ENCODE assay signal across 14 cellular contexts in the genomic region with DNA sequence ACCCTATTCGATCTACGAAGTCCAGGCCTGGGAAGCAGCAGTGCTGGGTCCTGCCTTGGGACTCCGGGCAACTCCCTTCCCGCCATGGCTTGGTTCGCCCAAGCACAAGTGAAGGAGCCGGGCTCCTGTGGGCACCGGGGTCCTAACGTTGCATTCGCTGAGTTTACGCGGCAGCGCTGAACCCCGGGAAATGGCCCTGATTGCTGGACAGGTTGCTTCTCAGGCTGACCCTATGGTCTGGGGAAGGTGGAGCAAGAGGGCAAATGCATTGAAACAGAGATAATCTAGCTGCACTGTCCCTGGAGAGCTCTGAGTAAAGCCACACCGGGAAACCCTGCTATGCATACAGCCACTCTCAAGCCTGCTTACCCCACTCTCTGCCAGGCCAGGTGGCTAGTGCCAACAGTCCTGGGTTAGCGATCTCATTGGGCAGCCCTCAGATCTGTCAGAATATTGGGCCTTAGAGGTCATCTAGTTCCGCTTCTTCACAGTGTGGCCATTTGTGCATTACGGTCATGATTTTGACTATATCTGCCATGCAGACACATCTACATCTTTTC. TPM values are rescaled to one million over a fixed set of nuclear protein-coding genes. Genes with fewer than 3 reads are reported as not detected.
DNase-seq lines count a peak whose midpoint lies in the region; ATAC-seq lines count a peak whose summit lies in the region.
"Had no signal": no experiment of that assay in that cellular context is flagged by ENCODE, and none has a peak within 500 bp of the region (broad histone marks: within the 10 kb centered on the region; RNA-seq: fewer than 3 reads in every experiment).

No MANE protein-coding gene starts in this region.

- no peak for DNase-seq in activated T-cell treated with anti-CD3 and anti-CD28 coated beads, Interleukin-2, amount 50 U/mL, for 72 hours
- DNase-seq in activated T-cell treated with anti-CD3 and anti-CD28 coated beads, Interleukin-2, amount 50 U/mL, for 4 hours, result no peak
- DNase-seq in activated CD8-positive, alpha-beta T cell treated with anti-CD3 and anti-CD28 coated beads, Interleukin-2, amount 10 ng/mL, durations not matched to agents 7 days and 5 days, result no peak
- no peak for DNase-seq in T-helper 2 cell treated with Interferon-gamma antibody and Interleukin-4, amounts not matched to agents 5 μg/mL and 100 μg/mL, for 36 hours (ENCODE audit: low spot score)
- DNase-seq: effector CD8-positive, alpha-beta T cell; left lung; NCI-H524 had no signal

- peaks cover 4 to 18% of the 10 kb centered on the region in 2 donors for H3K36me3 Mint-ChIP-seq in activated T-cell treated with anti-CD3 and anti-CD28 coated beads, Interleukin-2, amount 50 U/mL, for 72 hours (ENCODE audit: insufficient read depth in 2 of 2)
- peaks cover 20% of the 10 kb centered on the region for H3K36me3 Mint-ChIP-seq in activated T-cell treated with anti-CD3 and anti-CD28 coated beads, Interleukin-2, amount 50 U/mL, for 4 hours (ENCODE audit: insufficient read depth)
- H3K36me3 Mint-ChIP-seq in activated CD8-positive, alpha-beta T cell treated with anti-CD3 and anti-CD28 coated beads, Interleukin-2, amount 10 ng/mL, durations not matched to agents 7 days and 5 days (ENCODE audit: low read depth), result peaks cover 69% of the 10 kb centered on the region
- H3K36me3 Mint-ChIP-seq in stimulated activated memory B cell treated with anti-CD40 and anti-IgM and Interleukin-4, amounts not matched to agents 10 μg/mL and 1 μg/mL and 100 μg/mL, for 72 hours, result peaks cover 44% of the 10 kb centered on the region
- H3K36me3 Mint-ChIP-seq in T-helper 2 cell treated with Interferon-gamma antibody and Interleukin-4, amounts not matched to agents 5 μg/mL and 100 μg/mL, for 36 hours (ENCODE audit: low read depth), result peaks cover 56% of the 10 kb centered on the region
- H3K36me3 Mint-ChIP-seq: neural progenitor cell had no signal

- peaks cover 70% of the 10 kb centered on the region for H3K4me1 Mint-ChIP-seq in activated T-cell treated with anti-CD3 and anti-CD28 coated beads, Interleukin-2, amount 50 U/mL, for 72 hours (ENCODE audit: low read depth)
- H3K4me1 Mint-ChIP-seq in activated T-cell treated with anti-CD3 and anti-CD28 coated beads, Interleukin-2, amount 50 U/mL, for 4 hours (ENCODE audit: low read depth), result peaks cover 71% of the 10 kb centered on the region
- peaks cover 85% of the 10 kb centered on the region for H3K4me1 Mint-ChIP-seq in activated CD8-positive, alpha-beta T cell treated with anti-CD3 and anti-CD28 coated beads, Interleukin-2, amount 10 ng/mL, durations not matched to agents 7 days and 5 days (ENCODE audit: low read depth)
- peaks cover 100% of the 10 kb centered on the region for H3K4me1 Mint-ChIP-seq in stimulated activated memory B cell treated with anti-CD40 and anti-IgM and Interleukin-4, amounts not matched to agents 10 μg/mL and 1 μg/mL and 100 μg/mL, for 72 hours
- H3K4me1 Mint-ChIP-seq in T-helper 2 cell treated with Interferon-gamma antibody and Interleukin-4, amounts not matched to agents 5 μg/mL and 100 μg/mL, for 36 hours (ENCODE audit: low read depth), result peaks cover 43% of the 10 kb centered on the region

- ATAC-seq in activated T-cell treated with anti-CD3 and anti-CD28 coated beads, Interleukin-2, amount 50 U/mL, for 72 hours (replicated peaks in 1 of 2), result no peak
- no peak for ATAC-seq in activated T-cell treated with anti-CD3 and anti-CD28 coated beads, Interleukin-2, amount 50 U/mL, for 4 hours
- ATAC-seq in GM21737 (IDR thresholded peaks at IDR 0.05; ENCODE audit: unreplicated experiment), result peak; percentile 45
- no peak for ATAC-seq in activated CD8-positive, alpha-beta T cell treated with anti-CD3 and anti-CD28 coated beads, Interleukin-2, amount 10 ng/mL, durations not matched to agents 7 days and 5 days
- peak; percentile 49 for ATAC-seq in stimulated activated memory B cell treated with anti-CD40 and anti-IgM and Interleukin-4, amounts not matched to agents 10 μg/mL and 1 μg/mL and 100 μg/mL, for 72 hours
- ATAC-seq in esophagus mucosa, result no peak
- no peak for ATAC-seq in GM21390 (IDR thresholded peaks at IDR 0.05; ENCODE audit: unreplicated experiment)
- ATAC-seq: heart left ventricle, left lung, Right ventricle myocardium inferior had no signal

- peak overlapping the region; percentile 11 to 85 for H3K4me3 Mint-ChIP-seq in activated T-cell treated with anti-CD3 and anti-CD28 coated beads, Interleukin-2, amount 50 U/mL, for 72 hours
- no peak overlapping the region for H3K4me3 Mint-ChIP-seq in activated T-cell treated with anti-CD3 and anti-CD28 coated beads, Interleukin-2, amount 50 U/mL, for 4 hours
- no peak overlapping the region for H3K4me3 Mint-ChIP-seq in activated CD8-positive, alpha-beta T cell treated with anti-CD3 and anti-CD28 coated beads, Interleukin-2, amount 10 ng/mL, durations not matched to agents 7 days and 5 days
- H3K4me3 Mint-ChIP-seq in stimulated activated memory B cell treated with anti-CD40 and anti-IgM and Interleukin-4, amounts not matched to agents 10 μg/mL and 1 μg/mL and 100 μg/mL, for 72 hours, result peak overlapping the region; percentile 5
- no peak overlapping the region for H3K4me3 Mint-ChIP-seq in T-helper 2 cell treated with Interferon-gamma antibody and Interleukin-4, amounts not matched to agents 5 μg/mL and 100 μg/mL, for 36 hours
- H3K4me3 Mint-ChIP-seq: neural progenitor cell had no signal

- no peaks in the 10 kb centered on the region for H3K27me3 Mint-ChIP-seq in activated T-cell treated with anti-CD3 and anti-CD28 coated beads, Interleukin-2, amount 50 U/mL, for 72 hours (ENCODE audit: low read depth)
- no peaks in the 10 kb centered on the region for H3K27me3 Mint-ChIP-seq in activated T-cell treated with anti-CD3 and anti-CD28 coated beads, Interleukin-2, amount 50 U/mL, for 4 hours (ENCODE audit: low read depth)
- no peaks in the 10 kb centered on the region for H3K27me3 Mint-ChIP-seq in activated CD8-positive, alpha-beta T cell treated with anti-CD3 and anti-CD28 coated beads, Interleukin-2, amount 10 ng/mL, durations not matched to agents 7 days and 5 days (ENCODE audit: low read depth)
- no peaks in the 10 kb centered on the region for H3K27me3 Mint-ChIP-seq in stimulated activated memory B cell treated with anti-CD40 and anti-IgM and Interleukin-4, amounts not matched to agents 10 μg/mL and 1 μg/mL and 100 μg/mL, for 72 hours
- H3K27me3 Mint-ChIP-seq in T-helper 2 cell treated with Interferon-gamma antibody and Interleukin-4, amounts not matched to agents 5 μg/mL and 100 μg/mL, for 36 hours (ENCODE audit: low read depth), result no peaks in the 10 kb centered on the region

- POLR2A ChIA-PET in activated CD8-positive, alpha-beta T cell treated with anti-CD3 and anti-CD28 coated beads, Interleukin-2, amount 10 ng/mL, durations not matched to agents 7 days and 5 days (lab: Charles Lee), result interaction anchor here (0.6 to 4.3 kb wide), 7 partner anchors 9 to 494 kb away, joined by 3 to 23 read pairs (median 4); no protein-coding TSS in a partner anchor

- H3K9me3 Mint-ChIP-seq in activated T-cell treated with anti-CD3 and anti-CD28 coated beads, Interleukin-2, amount 50 U/mL, for 72 hours, result no peaks in the 10 kb centered on the region
- H3K9me3 Mint-ChIP-seq in activated T-cell treated with anti-CD3 and anti-CD28 coated beads, Interleukin-2, amount 50 U/mL, for 4 hours, result no peaks in the 10 kb centered on the region
- no peaks in the 10 kb centered on the region for H3K9me3 Mint-ChIP-seq in activated CD8-positive, alpha-beta T cell treated with anti-CD3 and anti-CD28 coated beads, Interleukin-2, amount 10 ng/mL, durations not matched to agents 7 days and 5 days (ENCODE audit: insufficient read depth)
- no peaks in the 10 kb centered on the region for H3K9me3 Mint-ChIP-seq in stimulated activated memory B cell treated with anti-CD40 and anti-IgM and Interleukin-4, amounts not matched to agents 10 μg/mL and 1 μg/mL and 100 μg/mL, for 72 hours
- H3K9me3 Mint-ChIP-seq in T-helper 2 cell treated with Interferon-gamma antibody and Interleukin-4, amounts not matched to agents 5 μg/mL and 100 μg/mL, for 36 hours, result no peaks in the 10 kb centered on the region
- H3K9me3 Mint-ChIP-seq: neural progenitor cell had no signal

- CTCF ChIA-PET in activated CD8-positive, alpha-beta T cell treated with anti-CD3 and anti-CD28 coated beads, Interleukin-2, amount 10 ng/mL, durations not matched to agents 7 days and 5 days (lab: Charles Lee), result interaction anchor here (1.0 to 17.6 kb wide), 7 partner anchors 9 to 78 kb away, joined by 3 to 199 read pairs (median 6); a partner anchor contains a TSS

- no peak overlapping the region for H3K27ac Mint-ChIP-seq in activated T-cell treated with anti-CD3 and anti-CD28 coated beads, Interleukin-2, amount 50 U/mL, for 72 hours
- H3K27ac Mint-ChIP-seq in activated CD8-positive, alpha-beta T cell treated with anti-CD3 and anti-CD28 coated beads, Interleukin-2, amount 10 ng/mL, durations not matched to agents 7 days and 5 days, result peak overlapping the region; percentile 46
- peak overlapping the region; percentile 96 for H3K27ac Mint-ChIP-seq in stimulated activated memory B cell treated with anti-CD40 and anti-IgM and Interleukin-4, amounts not matched to agents 10 μg/mL and 1 μg/mL and 100 μg/mL, for 72 hours
- no peak overlapping the region for H3K27ac Mint-ChIP-seq in T-helper 2 cell treated with Interferon-gamma antibody and Interleukin-4, amounts not matched to agents 5 μg/mL and 100 μg/mL, for 36 hours
- H3K27ac Mint-ChIP-seq: neural progenitor cell had no signal

RNA-seq across cellular contexts. Expression of a gene that starts 11.3 kb away (rescaled TPM):
- total RNA-seq in activated T-cell treated with anti-CD3 and anti-CD28 coated beads, Interleukin-2, amount 50 U/mL, for 72 hours, result 10 to 100 TPM; 59.9 to 66.2 TPM
- total RNA-seq in activated T-cell treated with anti-CD3 and anti-CD28 coated beads, Interleukin-2, amount 50 U/mL, for 4 hours, result 10 to 100 TPM; 11.5 to 15.0 (median 12.9) TPM
- 10 to 100 TPM; 91.5 TPM for total RNA-seq in activated CD8-positive, alpha-beta T cell treated with anti-CD3 and anti-CD28 coated beads, Interleukin-2, amount 10 ng/mL, durations not matched to agents 7 days and 5 days
- 1.9 TPM for total RNA-seq in esophagus mucosa

RNA-seq across cellular contexts. Expression of a gene that starts 29.7 kb away (rescaled TPM):
- 10 to 100 TPM; 23.1 to 26.3 TPM for total RNA-seq in activated T-cell treated with anti-CD3 and anti-CD28 coated beads, Interleukin-2, amount 50 U/mL, for 72 hours
- total RNA-seq in activated T-cell treated with anti-CD3 and anti-CD28 coated beads, Interleukin-2, amount 50 U/mL, for 4 hours, result 10 to 100 TPM; 37.3 to 45.1 (median 40.7) TPM
- total RNA-seq in activated CD8-positive, alpha-beta T cell treated with anti-CD3 and anti-CD28 coated beads, Interleukin-2, amount 10 ng/mL, durations not matched to agents 7 days and 5 days, result 10 to 100 TPM; 52.8 to 54.6 TPM
- 27.8 TPM for total RNA-seq in esophagus mucosa

Comparison
In these comparisons a context has a peak if more than half of its experiments do, and no peak if none do; other contexts are left out.
1. H3K4me3 Mint-ChIP-seq: peak in activated T-cell treated with anti-CD3 and anti-CD28 coated beads, Interleukin-2, amount 50 U/mL, for 72 hours (2 of 2) and stimulated activated memory B cell treated with anti-CD40 and anti-IgM and Interleukin-4, amounts not matched to agents 10 μg/mL and 1 μg/mL and 100 μg/mL, for 72 hours (single experiment); none in activated T-cell treated with anti-CD3 and anti-CD28 coated beads, Interleukin-2, amount 50 U/mL, for 4 hours (single experiment), activated CD8-positive, alpha-beta T cell treated with anti-CD3 and anti-CD28 coated beads, Interleukin-2, amount 10 ng/mL, durations not matched to agents 7 days and 5 days (single experiment) and T-helper 2 cell treated with Interferon-gamma antibody and Interleukin-4, amounts not matched to agents 5 μg/mL and 100 μg/mL, for 36 hours (single experiment).
2. ATAC-seq: peak in GM21737 (single experiment) and stimulated activated memory B cell treated with anti-CD40 and anti-IgM and Interleukin-4, amounts not matched to agents 10 μg/mL and 1 μg/mL and 100 μg/mL, for 72 hours (single experiment); none in activated T-cell treated with anti-CD3 and anti-CD28 coated beads, Interleukin-2, amount 50 U/mL, for 72 hours (0 of 2), activated T-cell treated with anti-CD3 and anti-CD28 coated beads, Interleukin-2, amount 50 U/mL, for 4 hours (0 of 2), activated CD8-positive, alpha-beta T cell treated with anti-CD3 and anti-CD28 coated beads, Interleukin-2, amount 10 ng/mL, durations not matched to agents 7 days and 5 days (single experiment), esophagus mucosa (single experiment) and GM21390 (single experiment).
3. H3K27ac Mint-ChIP-seq: peak in activated CD8-positive, alpha-beta T cell treated with anti-CD3 and anti-CD28 coated beads, Interleukin-2, amount 10 ng/mL, durations not matched to agents 7 days and 5 days (single experiment) and stimulated activated memory B cell treated with anti-CD40 and anti-IgM and Interleukin-4, amounts not matched to agents 10 μg/mL and 1 μg/mL and 100 μg/mL, for 72 hours (single experiment); none in activated T-cell treated with anti-CD3 and anti-CD28 coated beads, Interleukin-2, amount 50 U/mL, for 72 hours (single experiment) and T-helper 2 cell treated with Interferon-gamma antibody and Interleukin-4, amounts not matched to agents 5 μg/mL and 100 μg/mL, for 36 hours (single experiment).